Comparison of ENCODE assay signal across 8 cellular contexts in genomic region chr10:17227367-17228080, GRCh38. TPM values are rescaled to one million over a fixed set of nuclear protein-coding genes. Genes with fewer than 3 reads are reported as not detected.
DNase-seq lines count a peak whose midpoint lies in the region; ATAC-seq, FAIRE-seq and TF ChIP-seq lines count a peak whose summit lies in the region.

No MANE protein-coding gene starts in this region.

- H3K36me3 Mint-ChIP-seq in Calu3 (ENCODE audit: insufficient read depth, unreplicated experiment): peaks cover 57% of the 10 kb centered on the region
- H3K36me3 Mint-ChIP-seq in activated naive CD4-positive, alpha-beta T cell treated with anti-CD3 and anti-CD28 coated beads, Interleukin-2, amount 50 U/mL, for 72 hours: peaks cover 8 to 16% of the 10 kb centered on the region in 2 donors

- CTCF ChIA-PET in Calu3 (lab: Charles Lee): no interaction called here

- H3K9ac ChIP-seq in kidney (ENCODE audit: low read length in 2 of 2): peak overlapping the region; percentile 33 to 52
- peak overlapping the region; percentile 53 to 99 (median 93) for H3K9ac ChIP-seq in subcutaneous abdominal adipose tissue (ENCODE audit: low read length in 5 of 5)

- H3K27me3 ChIP-seq in subcutaneous abdominal adipose tissue (ENCODE audit: control insufficient read depth in 5 of 5, insufficient read depth in 4 of 5, low read length in 5 of 5): no peaks in the 10 kb centered on the region

- ATAC-seq in activated naive CD4-positive, alpha-beta T cell treated with anti-CD3 and anti-CD28 coated beads, Interleukin-2, amount 50 U/mL, for 72 hours: peak; percentile 49 to 53

- H3K4me1 ChIP-seq in kidney (ENCODE audit: control insufficient read depth in 1 of 2, insufficient read depth in 1 of 2, low read depth in 1 of 2, low read length in 2 of 2): peaks cover 0 to 12% of the 10 kb centered on the region in 2 donors
- peaks cover 10 to 40% (median 34%) of the 10 kb centered on the region in 5 donors for H3K4me1 ChIP-seq in subcutaneous abdominal adipose tissue (ENCODE audit: control insufficient read depth in 5 of 5, insufficient read depth in 5 of 5, low read length in 5 of 5)

- no peaks in the 10 kb centered on the region for H3K27me3 Mint-ChIP-seq in Calu3 (ENCODE audit: unreplicated experiment)

- H3K4me3 ChIP-seq in Jurkat, Clone E6-1 (ENCODE audit: low read length): peak overlapping the region; percentile 84
- peak overlapping the region; percentile 58 to 66 for H3K4me3 ChIP-seq in kidney (ENCODE audit: low read length in 2 of 2)
- peak overlapping the region; percentile 67 to 100 (median 84) for H3K4me3 ChIP-seq in subcutaneous abdominal adipose tissue (ENCODE audit: low read depth in 1 of 5, low read length in 5 of 5)

- FAIRE-seq in kidney (lab: Jason Lieb, UNC): no peak

- peak overlapping the region; percentile 73 for H3K27ac Mint-ChIP-seq in Calu3 (ENCODE audit: unreplicated experiment)
- H3K27ac Mint-ChIP-seq in activated naive CD4-positive, alpha-beta T cell treated with anti-CD3 and anti-CD28 coated beads, Interleukin-2, amount 50 U/mL, for 72 hours: peak overlapping the region; percentile 95 to 96

- intact Hi-C loops in Calu3 (cut with micrococcal nuclease; ENCODE audit: unreplicated experiment) (loop anchor here (1.0 kb wide), 2 partner anchors 11 to 334 kb away; no protein-coding TSS in a partner anchor), kidney (cut with DNase I) (no loop called here)

- peak; percentile 36 for TF ChIP-seq CTCF in Calu3 (IDR thresholded peaks at IDR 0.05; ENCODE audit: unreplicated experiment)
- no peak for TF ChIP-seq CTCF in GM20000 (IDR thresholded peaks at IDR 0.05; ENCODE audit: extremely low read depth, missing control alignments)
- TF ChIP-seq CTCF in kidney (IDR thresholded peaks at IDR 0.05; ENCODE audit: borderline replicate concordance, extremely low read depth, insufficient read depth): no peak

- H3K9me3 ChIP-seq in kidney (ENCODE audit: control insufficient read depth in 1 of 2, low read length in 2 of 2): no peaks in the 10 kb centered on the region
- H3K9me3 ChIP-seq in subcutaneous abdominal adipose tissue (ENCODE audit: control insufficient read depth in 5 of 5, low read length in 5 of 5): no peaks in the 10 kb centered on the region

- H3K27ac ChIP-seq in kidney (ENCODE audit: low read depth in 2 of 2, low read length in 2 of 2) (peak overlapping the region; percentile 96 to 98), subcutaneous abdominal adipose tissue (ENCODE audit: low read depth, low read length) (peak overlapping the region; percentile 100)

- peaks cover 0 to 6% of the 10 kb centered on the region in 2 donors for H3K36me3 ChIP-seq in kidney (ENCODE audit: control insufficient read depth in 1 of 2, insufficient read depth in 2 of 2, low read length in 2 of 2)
- peaks cover 14 to 28% (median 23%) of the 10 kb centered on the region in 5 donors for H3K36me3 ChIP-seq in subcutaneous abdominal adipose tissue (ENCODE audit: control insufficient read depth in 5 of 5, insufficient read depth in 5 of 5, low read length in 5 of 5)

- H3K9me3 Mint-ChIP-seq in Calu3 (ENCODE audit: low read depth, unreplicated experiment): no peaks in the 10 kb centered on the region
- no peaks in the 10 kb centered on the region for H3K9me3 Mint-ChIP-seq in activated naive CD4-positive, alpha-beta T cell treated with anti-CD3 and anti-CD28 coated beads, Interleukin-2, amount 50 U/mL, for 72 hours

- peak overlapping the region; percentile 95 for H3K4me3 Mint-ChIP-seq in Calu3 (ENCODE audit: low read depth, unreplicated experiment)

- DNase-seq in Calu3 (no peak), GM20000 (ENCODE audit: low spot score) (peak; percentile 57), kidney (no peak), activated gamma-delta T cell treated with Interleukin-2 at 50 U/mL for 16 hours (no peak), SW480 (ENCODE audit: low spot score) (no peak)
- peak; percentile 45 for DNase-seq in Jurkat, Clone E6-1 (ENCODE audit: low read depth, low spot score)
- DNase-seq in activated naive CD4-positive, alpha-beta T cell treated with anti-CD3 and anti-CD28 coated beads, Interleukin-2, amount 50 U/mL, for 72 hours (ENCODE audit: low spot score in 2 of 2): peak in 1 of 2 donors; percentile 46

- peaks cover 12% of the 10 kb centered on the region for H3K4me1 Mint-ChIP-seq in Calu3 (ENCODE audit: low read depth, unreplicated experiment)

- BruUV-seq in Calu3 (replicated peaks; lab: Mats Ljungman, UMichigan): TSS peak; percentile 19

RNA-seq across cellular contexts. Expression of gene VIM, which starts 0.5 kb away (rescaled TPM):
- 318 and 486 TPM in 2 replicates for total RNA-seq in Calu3 (2022)
- polyA plus RNA-seq in Jurkat, Clone E6-1 (2012; ENCODE audit: insufficient read depth, insufficient read length): 615 TPM
- 100 to 1,000 TPM; 238 to 296 TPM for total RNA-seq in activated naive CD4-positive, alpha-beta T cell treated with anti-CD3 and anti-CD28 coated beads, Interleukin-2, amount 50 U/mL, for 72 hours
- 1,044 TPM for total RNA-seq in kidney
- polyA plus RNA-seq in kidney (ENCODE audit: insufficient read depth, low read depth, low replicate concordance): 403 TPM

RNA-seq across cellular contexts. Expression of gene TRDMT1, which starts 26.1 kb away (rescaled TPM):
- total RNA-seq in Calu3 (2022) (7.9 and 10.3 TPM in 2 replicates), kidney (11.0 TPM)
- 8.2 TPM for polyA plus RNA-seq in Jurkat, Clone E6-1 (2012; ENCODE audit: insufficient read depth, insufficient read length)
- 1 to 10 TPM; 7.1 to 9.4 TPM for total RNA-seq in activated naive CD4-positive, alpha-beta T cell treated with anti-CD3 and anti-CD28 coated beads, Interleukin-2, amount 50 U/mL, for 72 hours
- 2.0 TPM for polyA plus RNA-seq in kidney (ENCODE audit: insufficient read depth, low read depth, low replicate concordance)

Comparison
In these comparisons a context has a peak if more than half of its experiments do, and no peak if none do; other contexts are left out.
1. DNase-seq: peak in GM20000 (single experiment) and Jurkat, Clone E6-1 (single experiment); none in Calu3 (single experiment), kidney (single experiment), activated gamma-delta T cell treated with Interleukin-2 at 50 U/mL for 16 hours (single experiment) and SW480 (single experiment).
2. Peak in every context shown above with its lines, with median percentiles within 50 percentile points of each other: H3K4me3 ChIP-seq.